32 cellular contexts compared by ENCODE assay signal in the genomic region with DNA sequence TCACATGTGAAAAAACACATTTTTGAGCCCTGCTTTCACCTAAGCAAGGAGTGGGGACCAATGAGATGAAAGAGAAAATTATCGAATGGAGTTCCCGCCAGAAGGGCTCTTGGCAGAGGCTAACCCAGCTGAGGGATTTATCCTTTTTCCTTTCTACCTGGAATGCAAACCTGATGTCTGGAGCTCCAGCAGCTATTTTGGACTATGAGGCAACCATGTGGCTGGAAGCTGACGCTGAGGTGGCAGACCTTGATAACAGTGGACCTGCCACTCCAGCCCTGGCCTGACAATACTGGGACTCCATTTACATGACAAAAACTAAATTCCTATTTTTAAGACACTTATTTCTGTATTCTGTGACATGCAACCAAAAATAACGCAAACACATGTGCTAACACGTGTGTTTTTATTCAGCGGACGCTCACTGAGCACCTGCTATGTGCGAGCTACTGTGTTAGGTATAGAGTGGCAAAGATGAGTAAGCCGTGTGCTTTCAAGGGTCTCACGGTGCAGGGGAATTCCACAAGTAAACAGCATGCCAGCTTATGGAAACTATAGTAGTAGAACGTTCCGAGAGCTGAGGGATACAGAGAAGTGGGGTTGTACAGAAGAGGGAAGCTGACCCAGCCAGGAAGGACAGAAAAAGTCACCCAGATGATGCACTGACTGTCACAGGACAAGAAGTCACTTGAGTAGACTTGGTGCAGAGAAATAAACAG. TPM values are rescaled to one million over a fixed set of nuclear protein-coding genes. Genes with fewer than 3 reads are reported as not detected.
"Had no signal": no experiment of that assay in that cellular context is flagged by ENCODE, and none has a peak within 500 bp of the region (broad histone marks: within the 10 kb centered on the region; RNA-seq: fewer than 3 reads in every experiment).

No MANE protein-coding gene starts in this region.

- H3K4me3 ChIP-seq: dorsolateral prefrontal cortex, esophagus muscularis mucosa, gastrocnemius medialis, heart right ventricle, psoas muscle, spleen, stomach, thoracic aorta had no signal

- H3K4me1 ChIP-seq: esophagus muscularis mucosa, gastrocnemius medialis, heart right ventricle, psoas muscle, spleen, stomach had no signal

- H3K9me3 ChIP-seq: gastrocnemius medialis, psoas muscle, thoracic aorta had no signal

- H3K27ac ChIP-seq: dorsolateral prefrontal cortex, epithelial cell of prostate, esophagus muscularis mucosa, gastrocnemius medialis, heart right ventricle, psoas muscle, spleen, stomach, thoracic aorta had no signal

- H3K36me3 Mint-ChIP-seq: naive thymus-derived CD4-positive, alpha-beta T cell; stimulated activated naive B cell treated with anti-CD40 and anti-IgM and Interleukin-4, amounts not matched to agents 10 μg/mL and 1 μg/mL and 100 μg/mL, for 72 hours had no signal

- DNase-seq: cortex of kidney; dorsolateral prefrontal cortex; effector CD8-positive, alpha-beta T cell; gastrocnemius medialis; heart right ventricle; hypothalamus; mammary epithelial cell; naive thymus-derived CD4-positive, alpha-beta T cell; nephron progenitor cell; psoas muscle; retina; spleen; stimulated activated CD4-positive, alpha-beta T cell treated with anti-CD3 and anti-CD28 coated beads, Interleukin-15, amount 100 ng/mL, for 24 hours; stimulated activated CD4-positive, alpha-beta T cell treated with anti-CD3 and anti-CD28 coated beads, Interleukin-1b, Interleukin-23, amount 100 ng/mL, for 48 hours; stimulated activated CD4-positive, alpha-beta T cell treated with anti-CD3 and anti-CD28 coated beads, Interleukin-4, amount 100 ng/mL, for 24 hours; stimulated activated naive B cell treated with anti-CD40 and anti-IgM and Interleukin-4, amounts not matched to agents 10 μg/mL and 1 μg/mL and 100 μg/mL, for 72 hours; stomach; substantia nigra; trophoblast cell had no signal

- H3K4me3 Mint-ChIP-seq: naive thymus-derived CD4-positive, alpha-beta T cell; nephron progenitor cell; stimulated activated naive B cell treated with anti-CD40 and anti-IgM and Interleukin-4, amounts not matched to agents 10 μg/mL and 1 μg/mL and 100 μg/mL, for 72 hours had no signal

- ATAC-seq: gastrocnemius medialis; heart right ventricle; left lobe of liver; naive thymus-derived CD4-positive, alpha-beta T cell; psoas muscle; sciatic nerve; stimulated activated naive B cell treated with anti-CD40 and anti-IgM and Interleukin-4, amounts not matched to agents 10 μg/mL and 1 μg/mL and 100 μg/mL, for 72 hours had no signal

- H3K4me1 Mint-ChIP-seq: naive thymus-derived CD4-positive, alpha-beta T cell; nephron progenitor cell; stimulated activated naive B cell treated with anti-CD40 and anti-IgM and Interleukin-4, amounts not matched to agents 10 μg/mL and 1 μg/mL and 100 μg/mL, for 72 hours had no signal

- H3K36me3 ChIP-seq: esophagus muscularis mucosa, gastrocnemius medialis, heart right ventricle, spleen, stomach, thoracic aorta had no signal

- H3K9me3 Mint-ChIP-seq: nephron progenitor cell; stimulated activated naive B cell treated with anti-CD40 and anti-IgM and Interleukin-4, amounts not matched to agents 10 μg/mL and 1 μg/mL and 100 μg/mL, for 72 hours had no signal

- FAIRE-seq: endometrium, islet of Langerhans had no signal

- H3K27ac Mint-ChIP-seq: naive thymus-derived CD4-positive, alpha-beta T cell; nephron progenitor cell; stimulated activated naive B cell treated with anti-CD40 and anti-IgM and Interleukin-4, amounts not matched to agents 10 μg/mL and 1 μg/mL and 100 μg/mL, for 72 hours had no signal

RNA-seq across cellular contexts. Expression of a gene that starts 19.1 kb away (rescaled TPM):
- total RNA-seq: dorsolateral prefrontal cortex; esophagus muscularis mucosa; fibroblast of villous mesenchyme; heart right ventricle; left lobe of liver; mammary epithelial cell; mesenteric fat pad; mononuclear cell; naive thymus-derived CD4-positive, alpha-beta T cell; omental fat pad; psoas muscle; sciatic nerve; skeletal muscle tissue; spleen; thoracic aorta; urinary bladder had no signal
- polyA plus RNA-seq: heart right ventricle; mammary epithelial cell; naive thymus-derived CD4-positive, alpha-beta T cell; spleen; stomach; urinary bladder had no signal
